1 cellular context compared by ENCODE assay signal in genomic region chr3:33060609-33061337, GRCh38.
TF ChIP-seq lines count a peak whose summit lies in the region.

No MANE protein-coding gene starts in this region.

TF ChIP-seq in GM23338, 12 proteins besides CTCF, POLR2A, EP300 and RAD21:
- no peak for TF ChIP-seq NANOG (IDR thresholded peaks at IDR 0.05; ENCODE audit: borderline replicate concordance)
- no peak for TF ChIP-seq ZNF462 (CRISPR knock-in tag; IDR thresholded peaks at IDR 0.05)
- no peak for TF ChIP-seq REST (IDR thresholded peaks at IDR 0.05; ENCODE audit: unreplicated experiment)
- no peak for TF ChIP-seq POLR2AphosphoS5 (IDR thresholded peaks at IDR 0.05; ENCODE audit: low read depth)
- no peak for TF ChIP-seq ZNF331 (CRISPR knock-in tag; IDR thresholded peaks at IDR 0.05; ENCODE audit: low read depth)
- TF ChIP-seq ZNF114 (CRISPR knock-in tag; IDR thresholded peaks at IDR 0.05) = no peak
- TF ChIP-seq JUNB (IDR thresholded peaks at IDR 0.05; ENCODE audit: unreplicated experiment) = no peak
- TF ChIP-seq EZH2phosphoT487 (IDR thresholded peaks at IDR 0.05; ENCODE audit: unreplicated experiment) = no peak
- TF ChIP-seq EZH2 (IDR thresholded peaks at IDR 0.05; ENCODE audit: low read depth, unreplicated experiment) = no peak
- no peak for TF ChIP-seq STAT1 (IDR thresholded peaks at IDR 0.05; ENCODE audit: unreplicated experiment)
- TF ChIP-seq CREB1 (CRISPR knock-in tag; IDR thresholded peaks at IDR 0.05; ENCODE audit: low read depth) = no peak
- TF ChIP-seq ETS1 (IDR thresholded peaks at IDR 0.05) = no peak
